Comparison of ENCODE assay signal across 23 cellular contexts in the genomic region with DNA sequence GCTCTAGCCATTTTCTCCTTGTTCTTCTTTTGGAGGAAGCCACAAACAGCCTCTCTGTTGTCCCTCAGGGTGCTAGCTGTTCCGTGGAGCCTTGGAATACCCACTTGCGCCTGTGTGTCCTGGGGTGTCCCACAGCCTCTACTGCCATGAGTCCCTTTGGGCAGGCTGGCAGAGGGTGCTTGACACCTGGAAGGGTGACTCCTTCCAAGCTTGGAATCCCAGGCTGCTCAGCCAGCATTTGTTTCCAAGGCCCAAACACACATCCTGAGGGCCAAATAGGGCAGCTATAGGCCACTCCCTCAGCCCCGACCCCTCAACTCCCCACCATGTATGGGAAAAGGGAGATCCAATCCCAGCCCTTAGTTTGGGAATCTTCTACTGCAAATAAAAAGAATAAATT. TPM values are rescaled to one million over a fixed set of nuclear protein-coding genes. Genes with fewer than 3 reads are reported as not detected.
A peak's percentile ranks its signal among the peaks of the same experiment; 100 is the strongest.
DNase-seq lines count a peak whose midpoint lies in the region; ATAC-seq and TF ChIP-seq lines count a peak whose summit lies in the region.
"Had no signal": no experiment of that assay in that cellular context is flagged by ENCODE, and none has a peak within 500 bp of the region (broad histone marks: within the 10 kb centered on the region; RNA-seq: fewer than 3 reads in every experiment).

No MANE protein-coding gene starts in this region.

- no peaks in the 10 kb centered on the region for H3K9me3 ChIP-seq in upper lobe of right lung
- H3K9me3 ChIP-seq: BE2C, SJCRH30 had no signal

- H3K4me1 ChIP-seq in upper lobe of right lung: no peaks in the 10 kb centered on the region
- H3K4me1 ChIP-seq: SJCRH30 had no signal

- H3K27ac ChIP-seq in RWPE1 (peak overlapping the region; percentile 34), upper lobe of right lung (no peak overlapping the region)
- H3K27ac ChIP-seq: 22Rv1, SJCRH30 had no signal

- H3K27me3 ChIP-seq in upper lobe of right lung: no peaks in the 10 kb centered on the region
- H3K27me3 ChIP-seq: BE2C, SJCRH30 had no signal

- POLR2A ChIA-PET in RWPE1 (lab: Yijun Ruan, JAX; ENCODE audit: low non-redundant PET): no interaction called here

- H3K4me3 ChIP-seq in upper lobe of right lung: no peak overlapping the region
- H3K4me3 ChIP-seq: SJCRH30 had no signal

- CTCF ChIA-PET in RWPE1 (lab: Yijun Ruan, JAX): no interaction called here

- peaks cover 73% of the 10 kb centered on the region for H3K36me3 ChIP-seq in upper lobe of right lung

- intact Hi-C loops in upper lobe of right lung (cut with DNase I): no loop called here
- intact Hi-C loops in left colon (cut with DNase I, micrococcal nuclease): no loop called here

- DNase-seq in activated CD4-positive, CD25-positive, alpha-beta regulatory T cell treated with anti-CD3 and anti-CD28 coated beads, Interleukin-2, amount 50 U/mL, for 72 hours: peak; percentile 22
- DNase-seq in activated CD4-positive, CD25-positive, alpha-beta regulatory T cell (lab: John Stamatoyannopoulos, UW): no peak
- DNase-seq in RWPE1 (ENCODE audit: low spot score) (no peak), iPS-NIHi7 (ENCODE audit: extremely low spot score) (peak; percentile 4), upper lobe of right lung (peak; percentile 27), left colon (no peak)
- DNase-seq: BE2C; CD8-positive, alpha-beta memory T cell; DMS79 treated with DMSO at 0.1 percent for 48 hours; Karpas-422; NCI-H1092 treated with DMSO at 0.1 percent for 48 hours; NCI-H1436; NCI-H187; NCI-H2081 treated with DMSO at 0.1 percent for 48 hours; NCI-H2171; NCI-H226; NCI-H510A; NCI-H69; OCI-M1; SJCRH30 had no signal

- ATAC-seq in upper lobe of right lung (no peak), left colon (no peak), GM19351 (IDR thresholded peaks at IDR 0.05; ENCODE audit: unreplicated experiment) (no peak)
- ATAC-seq: HepG2 had no signal

- TF ChIP-seq CTCF in RWPE1 (conservative IDR thresholded peaks at IDR 0.05; ENCODE audit: low read depth) (no peak), upper lobe of right lung (IDR thresholded peaks at IDR 0.05) (no peak)

RNA-seq across cellular contexts. Expression of a gene that starts 14.9 kb away (rescaled TPM):
- total RNA-seq in upper lobe of right lung (29.0 TPM), left colon (10 to 100 TPM; 23.8 to 25.7 TPM)

RNA-seq across cellular contexts. Expression of a gene that starts 33.3 kb away (rescaled TPM):
- total RNA-seq in upper lobe of right lung (36.8 TPM), left colon (10 to 100 TPM; 68.4 to 99.3 TPM)

RNA-seq across cellular contexts. Expression of a gene that starts 33.4 kb away (rescaled TPM):
- 8.6 TPM for total RNA-seq in upper lobe of right lung
- total RNA-seq in left colon: 1 to 10 TPM; 6.0 to 9.3 TPM

RNA-seq across cellular contexts. Expression of a gene that starts 43.4 kb away (rescaled TPM):
- total RNA-seq in upper lobe of right lung (81.7 TPM), left colon (10 to 100 TPM; 76.4 to 86.7 TPM)

Comparison
In these comparisons a context has a peak if more than half of its experiments do, and no peak if none do; other contexts are left out.
1. DNase-seq: peak in activated CD4-positive, CD25-positive, alpha-beta regulatory T cell treated with anti-CD3 and anti-CD28 coated beads, Interleukin-2, amount 50 U/mL, for 72 hours (single experiment), iPS-NIHi7 (single experiment) and upper lobe of right lung (single experiment); none in activated CD4-positive, CD25-positive, alpha-beta regulatory T cell (0 of 4), RWPE1 (single experiment) and left colon (0 of 2).